ENCODE assay signal across 11 cellular contexts in genomic region chr2:233058717-233059546, GRCh38. TPM values are rescaled to one million over a fixed set of nuclear protein-coding genes. Genes with fewer than 3 reads are reported as not detected.
DNase-seq lines count a peak whose midpoint lies in the region; ATAC-seq and TF ChIP-seq lines count a peak whose summit lies in the region.
"Had no signal": no experiment of that assay in that cellular context is flagged by ENCODE, and none has a peak within 500 bp of the region (broad histone marks: within the 10 kb centered on the region; RNA-seq: fewer than 3 reads in every experiment).

No MANE protein-coding gene starts in this region.

- no peak for DNase-seq in GM23338 (ENCODE audit: low spot score)
- no peak for DNase-seq in T-cell
- no peak for DNase-seq in heart right ventricle
- DNase-seq in spleen, result peak; percentile 85
- DNase-seq in DMS79 (lab: John Stamatoyannopoulos, UW), result no peak
- DNase-seq in SIG-M5 treated with dmso at 0.1 percent for 504 hours (lab: John Stamatoyannopoulos, UW; ENCODE audit: unreplicated experiment), result no peak
- DNase-seq in occipital lobe (lab: John Stamatoyannopoulos, UW), result no peak
- DNase-seq: NCI-H1048 had no signal

- H3K27ac ChIP-seq in GM23338 (ENCODE audit: low read depth), result no peak overlapping the region
- H3K27ac ChIP-seq in heart right ventricle, result peak overlapping the region in 9 of 10 donors; percentile 78 to 98 (median 88)
- H3K27ac ChIP-seq in spleen, result peak overlapping the region; percentile 89 to 97 (median 94)
- H3K27ac ChIP-seq: SJSA1 had no signal

- no peaks in the 10 kb centered on the region for H3K79me2 ChIP-seq in GM23338 (replicated peaks; ENCODE audit: insufficient read depth)

- H3K27ac Mint-ChIP-seq in GM23338 (no peak overlapping the region), T-cell (peak overlapping the region; percentile 94 to 96)

- no peak for ATAC-seq in GM23338
- ATAC-seq in T-cell (replicated peaks in 1 of 4), result no peak
- no peak for ATAC-seq in heart right ventricle

- H2AFZ ChIP-seq in GM23338, result 0 out of 2 replicates have a peak overlapping the region, but pooled peaks have one; percentile 18

- WGBS in heart right ventricle, 2 donors, result 94% methylated on average over 24 of the region's 24 CpGs
- WGBS in spleen, 5 donors, result 79 to 87% (median 85%) methylated on average over 19 to 24 of the region's 24 CpGs

- intact Hi-C loops in heart right ventricle (cut with DNase I) (loop anchor here in 3 of 10 donors (10.0 kb wide), 1 partner anchor 204 kb away; no protein-coding TSS in a partner anchor), spleen (cut with DNase I; ENCODE audit: low total_unique reads) (loop anchor here (10.0 kb wide), 1 partner anchor 196 kb away; the partner anchor contains the start of gene ATG16L1)

- H3K4me3 Mint-ChIP-seq in GM23338, result no peak overlapping the region
- H3K4me3 Mint-ChIP-seq in T-cell, result peak overlapping the region; percentile 39 to 62 (median 60)

- no peaks in the 10 kb centered on the region for H3K36me3 Mint-ChIP-seq in GM23338 (ENCODE audit: low read depth)
- H3K36me3 Mint-ChIP-seq in T-cell, result no peaks in the 10 kb centered on the region

- H3F3A ChIP-seq in GM23338 (replicated peaks; ENCODE audit: low read depth), result no peaks in the 10 kb centered on the region

- no peaks in the 10 kb centered on the region for H3K9me3 ChIP-seq in heart right ventricle
- H3K9me3 ChIP-seq in spleen, result no peaks in the 10 kb centered on the region
- H3K9me3 ChIP-seq: SJSA1 had no signal

- H3K27me3 ChIP-seq in GM23338 (ENCODE audit: insufficient read depth) (no peaks in the 10 kb centered on the region), heart right ventricle (no peaks in the 10 kb centered on the region), spleen (replicated peaks in 1 of 7) (no peaks in the 10 kb centered on the region)
- H3K27me3 ChIP-seq: SJSA1 had no signal

- POLR2A ChIA-PET in T-cell (lab: Charles Lee), result interaction anchor here in 1 of 2 donors (0.6 kb wide), 1 partner anchor 29 kb away, joined by 4 read pairs; no protein-coding TSS in a partner anchor

- no peak overlapping the region for H3K4me2 ChIP-seq in GM23338

- peaks cover 6% of the 10 kb centered on the region for H3K27me3 Mint-ChIP-seq in GM23338 (ENCODE audit: insufficient read depth, low read depth, poor library complexity)
- no peaks in the 10 kb centered on the region for H3K27me3 Mint-ChIP-seq in T-cell

- H3K9me2 ChIP-seq in GM23338 (ENCODE audit: insufficient read depth), result no peaks in the 10 kb centered on the region

- CTCF ChIA-PET in T-cell (lab: Charles Lee), result interaction anchor here in 1 of 2 donors (0.6 to 1.5 kb wide), 2 partner anchors 23 to 283 kb away, joined by 3 to 5 read pairs; no protein-coding TSS in a partner anchor

- no peaks in the 10 kb centered on the region for H4K20me1 ChIP-seq in GM23338 (replicated peaks; ENCODE audit: insufficient read depth)

- no peaks in the 10 kb centered on the region for H3K4me1 ChIP-seq in GM23338 (ENCODE audit: insufficient read depth)
- H3K4me1 ChIP-seq in heart right ventricle, result peaks cover 11 to 57% (median 36%) of the 10 kb centered on the region in 9 donors
- peaks cover 29 to 69% (median 50%) of the 10 kb centered on the region in 6 donors for H3K4me1 ChIP-seq in spleen

- H3K36me3 ChIP-seq in GM23338 (ENCODE audit: insufficient read depth) (no peaks in the 10 kb centered on the region), heart right ventricle (peaks cover 0 to 5% (median 0%) of the 10 kb centered on the region in 9 donors), spleen (peaks cover 0 to 23% (median 2%) of the 10 kb centered on the region in 6 donors)
- H3K36me3 ChIP-seq: SJSA1 had no signal

- no peak overlapping the region for H3K4me3 ChIP-seq in GM23338
- peak overlapping the region in 1 of 10 donors; percentile 68 for H3K4me3 ChIP-seq in heart right ventricle
- peak overlapping the region in 3 of 8 donors; percentile 64 to 85 (median 83) for H3K4me3 ChIP-seq in spleen
- H3K4me3 ChIP-seq: SJSA1 had no signal

- TF ChIP-seq CTCF in GM23338 (conservative IDR thresholded peaks at IDR 0.05; ENCODE audit: low read depth in 2 of 2) (no peak), heart right ventricle (IDR thresholded peaks at IDR 0.05) (no peak), spleen (IDR thresholded peaks at IDR 0.05 in 8 of 11, conservative IDR thresholded peaks at IDR 0.05 in 3 of 11) (no peak)

- H3K9me3 Mint-ChIP-seq in GM23338 (no peaks in the 10 kb centered on the region), T-cell (no peaks in the 10 kb centered on the region)

- no peak for TF ChIP-seq POLR2A in spleen (IDR thresholded peaks at IDR 0.05)

- H3K4me1 Mint-ChIP-seq in GM23338 (peaks cover 22% of the 10 kb centered on the region), T-cell (peaks cover 36 to 41% (median 41%) of the 10 kb centered on the region in 3 donors)

TF ChIP-seq in GM23338, 12 proteins besides CTCF, POLR2A, EP300 and RAD21:
- no peak for TF ChIP-seq ZNF114 (CRISPR knock-in tag; IDR thresholded peaks at IDR 0.05)
- no peak for TF ChIP-seq EZH2phosphoT487 (IDR thresholded peaks at IDR 0.05; ENCODE audit: unreplicated experiment)
- TF ChIP-seq REST (IDR thresholded peaks at IDR 0.05; ENCODE audit: unreplicated experiment), result no peak
- TF ChIP-seq JUNB (IDR thresholded peaks at IDR 0.05; ENCODE audit: unreplicated experiment), result no peak
- no peak for TF ChIP-seq STAT1 (IDR thresholded peaks at IDR 0.05; ENCODE audit: unreplicated experiment)

RNA-seq across cellular contexts. Expression of gene INPP5D, which starts 1.2 kb away (rescaled TPM):
- total RNA-seq in GM23338 (2014; rRNA removed; shearing (Covaris generic)), result 8.0 and 8.3 TPM in 2 replicates
- polyA plus RNA-seq in GM23338 (2016; fragmentation: Nextera tagmentation; extraction: Ambion mirVana) (5.4 and 6.6 TPM in 2 replicates), heart right ventricle (1 to 10 TPM; 3.6 to 7.5 TPM), spleen (10 to 100 TPM; 71.1 to 97.8 (median 97.4) TPM)
- total RNA-seq in T-cell (100 to 1,000 TPM; 108 to 216 (median 135) TPM), heart right ventricle (10 to 100 TPM in 1 of 10 donors, 1 to 10 TPM in 9; 2.9 to 17.2 (median 5.7) TPM), spleen (100 to 1,000 TPM; 172 to 246 (median 186) TPM), occipital lobe (2.5 TPM)

RNA-seq across cellular contexts. Expression of gene NEU2, which starts 26.5 kb away (rescaled TPM):
- total RNA-seq in GM23338 (2014; rRNA removed; shearing (Covaris generic)), result not detected in 2 replicates
- not detected in 2 replicates for polyA plus RNA-seq in GM23338 (2016; fragmentation: Nextera tagmentation; extraction: Ambion mirVana)
- not detected for total RNA-seq in T-cell
- total RNA-seq in heart right ventricle, result not detected
- not detected for polyA plus RNA-seq in heart right ventricle
- total RNA-seq in spleen, result not detected
- polyA plus RNA-seq in spleen, result not detected
- not detected for total RNA-seq in occipital lobe
- total RNA-seq: astrocyte, NCI-H460, SJSA1 had no signal

RNA-seq across cellular contexts. Expression of gene NGEF, which starts 45.9 kb away (rescaled TPM):
- 4.2 and 5.4 TPM in 2 replicates for total RNA-seq in GM23338 (2014; rRNA removed; shearing (Covaris generic))
- polyA plus RNA-seq in GM23338 (2016; fragmentation: Nextera tagmentation; extraction: Ambion mirVana) (1.8 and 1.9 TPM in 2 replicates), heart right ventricle (under 1 TPM; 0.42 to 0.44 TPM), spleen (under 1 TPM in 2 of 3 donors, not detected in 1; 0.26 to 0.45 TPM)
- total RNA-seq in T-cell (under 1 TPM in 2 of 5 donors, not detected in 3; 0.09 to 0.19 TPM), heart right ventricle (under 1 TPM in 7 of 10 donors, not detected in 3; 0.27 to 0.75 (median 0.62) TPM), spleen (under 1 TPM in 3 of 7 donors, not detected in 4; 0.23 to 0.79 (median 0.43) TPM), occipital lobe (22.8 TPM)

Comparison
In these comparisons a context has a peak if more than half of its experiments do, and no peak if none do; other contexts are left out.
1. RNA of gene INPP5D, which starts 1.2 kb away (total RNA-seq): 172 to 246 TPM in spleen and 108 to 216 TPM in T-cell; 8.0 to 8.3 TPM in GM23338, 2.9 to 17.2 TPM in heart right ventricle and 2.5 TPM in occipital lobe (single experiment); every median in the first group is over 4 times any median in the second.